ENCODE assay signal across 27 cellular contexts in the genomic region with DNA sequence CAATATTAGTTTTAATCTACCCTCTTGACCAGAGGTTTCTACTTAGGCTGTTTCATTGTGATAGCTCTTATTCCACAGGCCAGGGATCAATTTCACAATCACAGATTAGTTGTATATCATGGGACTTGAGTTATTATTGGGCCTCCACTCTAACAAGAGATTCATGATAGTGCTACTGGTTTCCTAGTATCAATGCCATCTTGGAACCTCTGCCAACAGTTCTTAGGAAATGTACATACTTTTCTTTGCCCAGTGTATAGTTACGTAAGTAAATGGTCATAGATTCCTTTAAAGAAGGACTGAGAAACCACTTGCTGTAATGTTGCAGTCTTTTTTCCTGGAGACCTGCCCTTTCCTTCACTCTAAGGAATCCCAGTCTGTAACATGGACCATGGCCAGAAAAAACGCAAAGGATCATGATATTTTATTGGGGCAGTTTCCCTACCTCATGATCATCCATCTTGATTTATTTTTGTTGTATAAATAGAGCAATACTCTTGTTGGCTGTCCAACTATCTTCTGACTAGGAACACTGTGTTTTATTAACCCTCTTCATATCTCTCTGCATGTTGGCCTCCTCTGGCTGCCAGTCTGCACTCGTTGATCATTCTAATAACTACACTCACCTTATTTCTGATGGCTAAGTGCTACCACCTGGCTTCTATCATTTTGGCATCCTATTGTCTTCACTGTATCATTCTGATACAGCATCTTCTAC. TPM values are rescaled to one million over a fixed set of nuclear protein-coding genes. Genes with fewer than 3 reads are reported as not detected.
"Had no signal": no experiment of that assay in that cellular context is flagged by ENCODE, and none has a peak within 500 bp of the region (broad histone marks: within the 10 kb centered on the region; RNA-seq: fewer than 3 reads in every experiment).

No MANE protein-coding gene starts in this region.

- DNase-seq: dorsolateral prefrontal cortex; effector CD4-positive, alpha-beta T cell; endodermal cell; foreskin melanocyte; head of caudate nucleus; left ventricle myocardium superior; lower lobe of right lung; natural killer cell; occipital lobe; pancreas; sigmoid colon; small intestine; stimulated activated CD4-positive, alpha-beta T cell treated with anti-CD3 and anti-CD28 coated beads, Interleukin-15, amount 100 ng/mL, for 24 hours; stimulated activated CD4-positive, alpha-beta T cell treated with anti-CD3 and anti-CD28 coated beads, Interleukin-2, amount 100 ng/mL, for 48 hours; stimulated activated naive B cell treated with anti-CD40 and anti-IgM and Interleukin-4, amounts not matched to agents 10 μg/mL and 1 μg/mL and 100 μg/mL, for 72 hours; upper lobe of left lung had no signal

- H3K27ac ChIP-seq: dorsolateral prefrontal cortex, epithelial cell of prostate, lower lobe of right lung, pancreas, right atrium auricular region, sigmoid colon, thoracic aorta, tibial nerve, upper lobe of left lung had no signal

- H3K9me3 ChIP-seq: lower lobe of right lung, pancreas, right atrium auricular region, sigmoid colon, thoracic aorta, tibial nerve, upper lobe of left lung had no signal

- H3K4me1 Mint-ChIP-seq: endodermal cell; natural killer cell; stimulated activated naive B cell treated with anti-CD40 and anti-IgM and Interleukin-4, amounts not matched to agents 10 μg/mL and 1 μg/mL and 100 μg/mL, for 72 hours had no signal

- H3K27me3 ChIP-seq: pancreas, right atrium auricular region, sigmoid colon, tibial nerve, upper lobe of left lung had no signal

- H3K27me3 Mint-ChIP-seq: stimulated activated naive CD8-positive, alpha-beta T cell treated with anti-CD3 and anti-CD28 coated beads, Interleukin-15, Interleukin-2, amounts not matched to agents 100 ng/mL and 50 ng/mL, for 24 hours had no signal

- H3K36me3 ChIP-seq: lower lobe of right lung, pancreas, right atrium auricular region, sigmoid colon, thoracic aorta, tibial nerve, upper lobe of left lung had no signal

- H3K4me1 ChIP-seq: lower lobe of right lung, pancreas, right atrium auricular region, tibial nerve, upper lobe of left lung had no signal

- H3K4me3 ChIP-seq: dorsolateral prefrontal cortex, lower lobe of right lung, pancreas, right atrium auricular region, sigmoid colon, thoracic aorta, tibial nerve, upper lobe of left lung had no signal

- ATAC-seq: esophagus mucosa; lower lobe of right lung; natural killer cell; pancreas; stimulated activated naive B cell treated with anti-CD40 and anti-IgM and Interleukin-4, amounts not matched to agents 10 μg/mL and 1 μg/mL and 100 μg/mL, for 72 hours had no signal

- H3K27ac Mint-ChIP-seq: endodermal cell; natural killer cell; stimulated activated naive B cell treated with anti-CD40 and anti-IgM and Interleukin-4, amounts not matched to agents 10 μg/mL and 1 μg/mL and 100 μg/mL, for 72 hours; stimulated activated naive CD8-positive, alpha-beta T cell treated with anti-CD3 and anti-CD28 coated beads, Interleukin-15, Interleukin-2, amounts not matched to agents 100 ng/mL and 50 ng/mL, for 24 hours had no signal

- H3K36me3 Mint-ChIP-seq: natural killer cell; stimulated activated naive B cell treated with anti-CD40 and anti-IgM and Interleukin-4, amounts not matched to agents 10 μg/mL and 1 μg/mL and 100 μg/mL, for 72 hours had no signal

- H3K4me3 Mint-ChIP-seq: endodermal cell; natural killer cell; stimulated activated naive B cell treated with anti-CD40 and anti-IgM and Interleukin-4, amounts not matched to agents 10 μg/mL and 1 μg/mL and 100 μg/mL, for 72 hours; stimulated activated naive CD8-positive, alpha-beta T cell treated with anti-CD3 and anti-CD28 coated beads, Interleukin-15, Interleukin-2, amounts not matched to agents 100 ng/mL and 50 ng/mL, for 24 hours had no signal

RNA-seq across cellular contexts. Expression of gene VGLL2, which starts 38.0 kb away (rescaled TPM):
- total RNA-seq: cerebellum, esophagus mucosa, glomerular endothelial cell, left ventricle myocardium superior, lower lobe of right lung, natural killer cell, occipital lobe, pancreas, posterior vena cava, sigmoid colon, thoracic aorta, tibial nerve, upper lobe of left lung had no signal
- polyA plus RNA-seq: keratinocyte, neural cell, pancreas, sigmoid colon, small intestine had no signal
